18 cellular contexts compared by ENCODE assay signal in genomic region chr11:121105851-121106250, GRCh38.
"Had no signal": no experiment of that assay in that cellular context is flagged by ENCODE, and none has a peak within 500 bp of the region (broad histone marks: within the 10 kb centered on the region; RNA-seq: fewer than 3 reads in every experiment).

No MANE protein-coding gene starts in this region.

- DNase-seq: activated gamma-delta T cell treated with Interleukin-2 at 50 U/mL for 16 hours; activated T-cell treated with anti-CD3 and anti-CD28 coated beads, Interleukin-2, amount 50 U/mL, for 1 hour; body of pancreas; effector CD4-positive, alpha-beta T cell; erythroblast; foreskin melanocyte; glutamatergic neuron; hippocampal formation; natural killer cell; pancreas; psoas muscle; stimulated activated CD4-positive, alpha-beta T cell treated with anti-CD3 and anti-CD28 coated beads, Interleukin-1b, Interleukin-23, amount 100 ng/mL, for 48 hours; T-helper 1 cell; thyroid gland; upper lobe of right lung had no signal

- ATAC-seq: natural killer cell had no signal

- H3K36me3 ChIP-seq: neutrophil, pancreas, right atrium auricular region, thyroid gland, upper lobe of right lung had no signal

- H3K4me3 ChIP-seq: body of pancreas, lung, pancreas, psoas muscle, right atrium auricular region, thyroid gland, upper lobe of right lung had no signal

- H3K9me3 ChIP-seq: body of pancreas, neutrophil, pancreas, psoas muscle, right atrium auricular region, thyroid gland, upper lobe of right lung had no signal

- H3K4me1 ChIP-seq: body of pancreas, pancreas, psoas muscle, thyroid gland had no signal

- H3K27ac ChIP-seq: body of pancreas, neutrophil, pancreas, psoas muscle, right atrium auricular region, thyroid gland, upper lobe of right lung had no signal

- H3K27me3 ChIP-seq: body of pancreas, pancreas, right atrium auricular region, thyroid gland, upper lobe of right lung had no signal
